ENCODE assay signal across 19 cellular contexts in the genomic region with DNA sequence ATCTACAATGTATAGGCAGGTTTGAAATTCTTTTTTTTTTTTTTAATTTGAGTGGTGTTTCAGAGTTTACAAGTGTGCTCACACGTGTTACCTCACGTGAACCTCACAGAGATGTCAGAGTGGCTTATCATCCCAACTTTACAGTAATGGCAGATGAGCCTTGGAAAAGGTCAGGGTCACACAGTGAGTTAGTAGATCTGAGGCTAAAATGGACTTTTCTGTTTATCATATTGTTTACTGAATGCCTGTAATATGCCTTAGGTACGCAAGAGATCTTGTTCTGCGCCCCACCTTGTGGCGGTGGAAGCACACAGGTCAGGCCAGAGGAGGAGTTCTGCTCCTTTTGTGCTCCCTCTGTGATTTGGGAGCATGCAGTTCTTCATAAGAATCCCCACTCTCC.
DNase-seq lines count a peak whose midpoint lies in the region; ATAC-seq and TF ChIP-seq lines count a peak whose summit lies in the region.
"Had no signal": no experiment of that assay in that cellular context is flagged by ENCODE, and none has a peak within 500 bp of the region (broad histone marks: within the 10 kb centered on the region; RNA-seq: fewer than 3 reads in every experiment).

No MANE protein-coding gene starts in this region.

- H3K27ac Mint-ChIP-seq in activated naive CD8-positive, alpha-beta T cell, result peak overlapping the region; percentile 55
- no peak overlapping the region for H3K27ac Mint-ChIP-seq in activated naive CD8-positive, alpha-beta T cell treated with anti-CD3 and anti-CD28 coated beads, Interleukin-2, amount 50 U/mL, for 24 hours
- H3K27ac Mint-ChIP-seq: activated naive CD8-positive, alpha-beta T cell treated with anti-CD3 and anti-CD28 coated beads, Interleukin-2, amount 10 ng/mL, durations not matched to agents 7 days and 5 days; T-helper 2 cell treated with Interferon-gamma antibody and Interleukin-4, amounts not matched to agents 5 μg/mL and 100 μg/mL, for 36 hours had no signal

- peaks cover 91% of the 10 kb centered on the region for H3K4me1 Mint-ChIP-seq in activated naive CD8-positive, alpha-beta T cell (ENCODE audit: low read depth)
- H3K4me1 Mint-ChIP-seq in activated naive CD8-positive, alpha-beta T cell treated with anti-CD3 and anti-CD28 coated beads, Interleukin-2, amount 50 U/mL, for 24 hours, result peaks cover 84% of the 10 kb centered on the region

- no peaks in the 10 kb centered on the region for H3K27me3 Mint-ChIP-seq in activated naive CD8-positive, alpha-beta T cell
- no peaks in the 10 kb centered on the region for H3K27me3 Mint-ChIP-seq in activated naive CD8-positive, alpha-beta T cell treated with anti-CD3 and anti-CD28 coated beads, Interleukin-2, amount 50 U/mL, for 24 hours
- H3K27me3 Mint-ChIP-seq: activated naive CD8-positive, alpha-beta T cell treated with anti-CD3 and anti-CD28 coated beads, Interleukin-2, amount 10 ng/mL, durations not matched to agents 7 days and 5 days; CD4-positive, alpha-beta memory T cell had no signal

- POLR2A ChIA-PET in Panc1 (lab: Charles Lee), result no interaction called here
- POLR2A ChIA-PET in HEK293T (lab: Yijun Ruan, JAX), result no interaction called here

- no peak for TF ChIP-seq POLR2A in erythroblast (IDR thresholded peaks at IDR 0.05; ENCODE audit: low read length)
- TF ChIP-seq POLR2A in prostate gland (IDR thresholded peaks at IDR 0.05), result no peak

- peak overlapping the region; percentile 20 for H3K4me3 Mint-ChIP-seq in activated naive CD8-positive, alpha-beta T cell
- H3K4me3 Mint-ChIP-seq in activated naive CD8-positive, alpha-beta T cell treated with anti-CD3 and anti-CD28 coated beads, Interleukin-2, amount 50 U/mL, for 24 hours, result no peak overlapping the region
- H3K4me3 Mint-ChIP-seq: activated naive CD8-positive, alpha-beta T cell treated with anti-CD3 and anti-CD28 coated beads, Interleukin-2, amount 10 ng/mL, durations not matched to agents 7 days and 5 days; T-helper 2 cell treated with Interferon-gamma antibody and Interleukin-4, amounts not matched to agents 5 μg/mL and 100 μg/mL, for 36 hours had no signal

- H3K9me3 ChIP-seq in Panc1 (ENCODE audit: control insufficient read depth, insufficient read depth, low read depth, low read length) (no peaks in the 10 kb centered on the region), prostate gland (no peaks in the 10 kb centered on the region)

- H3K4me3 ChIP-seq in Panc1 (ENCODE audit: low read depth in 2 of 2, low read length in 2 of 2) (no peak overlapping the region), retinal pigment epithelial cell (ENCODE audit: low read length) (no peak overlapping the region), prostate gland (no peak overlapping the region)

- H3K4me1 ChIP-seq in Panc1 (ENCODE audit: control insufficient read depth, insufficient read depth, low read length) (peaks cover 15% of the 10 kb centered on the region), prostate gland (replicated peaks) (peaks cover 6% of the 10 kb centered on the region)

- intact Hi-C loops in Panc1 (cut with micrococcal nuclease; ENCODE audit: unreplicated experiment) (no loop called here), prostate gland (cut with DNase I) (no loop called here)

- H3K36me3 ChIP-seq in Panc1 (ENCODE audit: control insufficient read depth, insufficient read depth, low read length), result no peaks in the 10 kb centered on the region
- H3K36me3 ChIP-seq in prostate gland, result no peaks in the 10 kb centered on the region

- no peaks in the 10 kb centered on the region for H3K9me3 Mint-ChIP-seq in activated naive CD8-positive, alpha-beta T cell (ENCODE audit: low read depth)
- H3K9me3 Mint-ChIP-seq in activated naive CD8-positive, alpha-beta T cell treated with anti-CD3 and anti-CD28 coated beads, Interleukin-2, amount 50 U/mL, for 24 hours, result no peaks in the 10 kb centered on the region
- H3K9me3 Mint-ChIP-seq: activated naive CD8-positive, alpha-beta T cell treated with anti-CD3 and anti-CD28 coated beads, Interleukin-2, amount 10 ng/mL, durations not matched to agents 7 days and 5 days; CD4-positive, alpha-beta memory T cell; T-helper 2 cell treated with Interferon-gamma antibody and Interleukin-4, amounts not matched to agents 5 μg/mL and 100 μg/mL, for 36 hours had no signal

- BruUV-seq in Panc1 (replicated peaks; lab: Mats Ljungman, UMichigan), result no TSS peak

- WGBS in prostate gland, result 90% methylated on average over 5 of the region's 5 CpGs

- in situ Hi-C loops in Panc1 (cut with HindIII; ENCODE audit: low pct_unique_long_range_greater_than_20kb, low sequenced_read_pairs), result no loop called here

- CTCF ChIA-PET in Panc1 (lab: Charles Lee), result no interaction called here
- CTCF ChIA-PET in HEK293T (lab: Yijun Ruan, JAX), result interaction anchor here (0.6 kb wide), 1 partner anchor 142 kb away, joined by 5 read pairs; no protein-coding TSS in a partner anchor

- TF ChIP-seq CTCF in Panc1 (IDR thresholded peaks at IDR 0.05) (peak; percentile 23), retinal pigment epithelial cell (conservative IDR thresholded peaks at IDR 0.05; ENCODE audit: low read depth, low read length) (peak; percentile 3), prostate gland (IDR thresholded peaks at IDR 0.05) (no peak)

- H3K27ac ChIP-seq in Panc1 (ENCODE audit: low read length) (no peak overlapping the region), prostate gland (no peak overlapping the region)

- H3K27me3 ChIP-seq in Panc1 (ENCODE audit: control insufficient read depth, insufficient read depth, low read length) (no peaks in the 10 kb centered on the region), prostate gland (replicated peaks; ENCODE audit: insufficient read depth) (no peaks in the 10 kb centered on the region)

- ATAC-seq in activated naive CD8-positive, alpha-beta T cell treated with anti-CD3 and anti-CD28 coated beads, Interleukin-2, amount 50 U/mL, for 24 hours, result no peak
- ATAC-seq in Panc1 (no peak), HG03108 (IDR thresholded peaks at IDR 0.05; ENCODE audit: unreplicated experiment) (no peak)

- no peaks in the 10 kb centered on the region for H3K36me3 Mint-ChIP-seq in activated naive CD8-positive, alpha-beta T cell
- peaks cover 16% of the 10 kb centered on the region for H3K36me3 Mint-ChIP-seq in activated naive CD8-positive, alpha-beta T cell treated with anti-CD3 and anti-CD28 coated beads, Interleukin-2, amount 50 U/mL, for 24 hours (ENCODE audit: low read depth)

- DNase-seq in activated naive CD8-positive, alpha-beta T cell treated with anti-CD3 and anti-CD28 coated beads, Interleukin-2, amount 50 U/mL, for 24 hours, result no peak
- DNase-seq in Panc1 (ENCODE audit: low read depth, low spot score) (no peak), erythroblast (lab: John Stamatoyannopoulos, UW) (peak; percentile 13 to 31), retinal pigment epithelial cell (ENCODE audit: low read depth) (no peak), prostate gland (ENCODE audit: low spot score) (no peak), HEK293T (ENCODE audit: extremely low spot score) (no peak)
- DNase-seq: activated CD4-positive, alpha-beta T cell treated with anti-CD3 and anti-CD28 coated beads for 48 hours; activated naive CD8-positive, alpha-beta T cell treated with anti-CD3 and anti-CD28 coated beads, Interleukin-2, amount 10 ng/mL, durations not matched to agents 7 days and 5 days; CD4-positive, alpha-beta memory T cell; central memory CD4-positive, alpha-beta T cell; effector CD8-positive, alpha-beta T cell; hypothalamus; NCI-H146; NCI-H446 treated with DMSO at 0.1 percent for 48 hours; SHP77 treated with DMSO at 0.1 percent for 48 hours; stimulated activated naive CD4-positive, alpha-beta T cell treated with Interleukin-2 at 50 U/mL for 16 hours had no signal

TF ChIP-seq in HEK293T, 16 proteins besides CTCF, POLR2A, EP300 and RAD21:
- no peak for TF ChIP-seq NFRKB (IDR thresholded peaks at IDR 0.05)
- TF ChIP-seq SP1 (IDR thresholded peaks at IDR 0.05), result no peak
- no peak for TF ChIP-seq HDGF (IDR thresholded peaks at IDR 0.05; ENCODE audit: borderline replicate concordance)
- TF ChIP-seq LEF1 (IDR thresholded peaks at IDR 0.05; ENCODE audit: borderline replicate concordance), result no peak
- TF ChIP-seq L3MBTL2 (conservative IDR thresholded peaks at IDR 0.05), result no peak

Comparison
In these comparisons a context has a peak if more than half of its experiments do, and no peak if none do; other contexts are left out.
1. DNase-seq: peak in erythroblast (2 of 2); none in activated naive CD8-positive, alpha-beta T cell treated with anti-CD3 and anti-CD28 coated beads, Interleukin-2, amount 50 U/mL, for 24 hours (single experiment), Panc1 (single experiment), retinal pigment epithelial cell (single experiment), prostate gland (single experiment) and HEK293T (single experiment).
2. CTCF ChIP-seq: peak in Panc1 (single experiment) and retinal pigment epithelial cell (single experiment); none in prostate gland (0 of 4).